Comparison of ENCODE assay signal across 8 cellular contexts in the genomic region with DNA sequence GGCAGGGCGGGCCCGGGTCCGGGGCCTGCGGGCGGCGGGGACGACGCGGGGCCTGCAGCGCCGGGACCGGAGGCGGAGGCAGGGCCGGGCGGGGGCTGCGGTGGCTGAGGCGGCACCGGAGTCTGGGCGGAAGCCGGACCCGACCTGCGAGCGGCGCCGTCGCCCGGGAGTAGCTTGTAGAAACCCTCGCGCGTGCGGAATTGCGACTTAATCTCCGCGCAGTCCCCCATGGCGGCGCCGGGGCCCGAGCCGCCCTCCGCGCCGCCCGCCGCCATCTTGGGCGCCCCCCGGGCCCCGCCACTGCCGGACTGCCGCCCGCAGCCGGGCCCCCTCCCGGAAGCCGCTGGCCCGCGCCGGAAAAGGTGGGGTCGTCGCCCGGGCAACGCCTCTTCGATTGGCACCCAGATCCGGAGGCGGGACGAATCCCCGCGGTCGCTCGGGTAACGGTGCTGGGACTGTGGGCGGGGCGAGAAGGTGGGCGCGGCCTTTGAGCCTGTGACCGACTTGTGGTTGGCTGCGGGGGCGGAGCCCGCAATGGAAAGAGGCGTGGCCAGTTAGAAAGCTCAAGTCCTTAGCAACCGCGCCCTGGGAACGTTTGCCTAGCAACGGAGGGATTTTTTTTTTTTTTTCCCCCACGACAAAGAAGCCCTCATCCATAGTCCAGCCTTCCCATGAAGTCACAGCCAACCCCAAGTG. TPM values are rescaled to one million over a fixed set of nuclear protein-coding genes. Genes with fewer than 3 reads are reported as not detected.
DNase-seq lines count a peak whose midpoint lies in the region; ATAC-seq and TF ChIP-seq lines count a peak whose summit lies in the region.

A gene with protein sequence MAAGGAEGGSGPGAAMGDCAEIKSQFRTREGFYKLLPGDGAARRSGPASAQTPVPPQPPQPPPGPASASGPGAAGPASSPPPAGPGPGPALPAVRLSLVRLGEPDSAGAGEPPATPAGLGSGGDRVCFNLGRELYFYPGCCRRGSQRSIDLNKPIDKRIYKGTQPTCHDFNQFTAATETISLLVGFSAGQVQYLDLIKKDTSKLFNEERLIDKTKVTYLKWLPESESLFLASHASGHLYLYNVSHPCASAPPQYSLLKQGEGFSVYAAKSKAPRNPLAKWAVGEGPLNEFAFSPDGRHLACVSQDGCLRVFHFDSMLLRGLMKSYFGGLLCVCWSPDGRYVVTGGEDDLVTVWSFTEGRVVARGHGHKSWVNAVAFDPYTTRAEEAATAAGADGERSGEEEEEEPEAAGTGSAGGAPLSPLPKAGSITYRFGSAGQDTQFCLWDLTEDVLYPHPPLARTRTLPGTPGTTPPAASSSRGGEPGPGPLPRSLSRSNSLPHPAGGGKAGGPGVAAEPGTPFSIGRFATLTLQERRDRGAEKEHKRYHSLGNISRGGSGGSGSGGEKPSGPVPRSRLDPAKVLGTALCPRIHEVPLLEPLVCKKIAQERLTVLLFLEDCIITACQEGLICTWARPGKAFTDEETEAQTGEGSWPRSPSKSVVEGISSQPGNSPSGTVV (minus strand): TSS at position 364 of the 696 bp plus-strand sequence. CDS start 89 bp downstream, at position 275.

- peaks cover 8% of the 10 kb centered on the region for H3K27me3 Mint-ChIP-seq in activated T-helper 17 cell treated with anti-CD3 and anti-CD28 coated beads, Interleukin-2, amount 50 U/mL, for 72 hours
- peaks cover 0 to 5% of the 10 kb centered on the region in 2 donors for H3K27me3 Mint-ChIP-seq in natural killer cell (ENCODE audit: low read depth in 2 of 2)

- H3K27ac Mint-ChIP-seq in activated T-helper 17 cell treated with anti-CD3 and anti-CD28 coated beads, Interleukin-2, amount 50 U/mL, for 72 hours, result peak within 1 kb of the TSS; percentile 92
- H3K27ac Mint-ChIP-seq in natural killer cell, result peak within 1 kb of the TSS; percentile 86 to 98

- intact Hi-C loops in natural killer cell (cut with micrococcal nuclease), result loop anchor here (1.0 kb wide), 1 partner anchor 22 kb away; no protein-coding TSS in a partner anchor

- H3K36me3 Mint-ChIP-seq in activated T-helper 17 cell treated with anti-CD3 and anti-CD28 coated beads, Interleukin-2, amount 50 U/mL, for 72 hours (ENCODE audit: low read depth), result peaks cover 54% of the 10 kb centered on the region
- H3K36me3 Mint-ChIP-seq in natural killer cell, result peaks cover 14% of the 10 kb centered on the region

- H3K4me3 Mint-ChIP-seq in activated T-helper 17 cell treated with anti-CD3 and anti-CD28 coated beads, Interleukin-2, amount 50 U/mL, for 72 hours, result peak within 1 kb of the TSS; percentile 96
- H3K4me3 Mint-ChIP-seq in natural killer cell, result peak within 1 kb of the TSS; percentile 91

- H3K4me3 ChIP-seq in fibroblast of mammary gland (ENCODE audit: control insufficient read depth, low read depth, low read length), result peak within 1 kb of the TSS; percentile 90

- H3K4me1 Mint-ChIP-seq in activated T-helper 17 cell treated with anti-CD3 and anti-CD28 coated beads, Interleukin-2, amount 50 U/mL, for 72 hours, result peaks cover 28% of the 10 kb centered on the region
- peaks cover 34 to 47% of the 10 kb centered on the region in 2 donors for H3K4me1 Mint-ChIP-seq in natural killer cell

- TF ChIP-seq CTCF in fibroblast of mammary gland (conservative IDR thresholded peaks at IDR 0.05; ENCODE audit: control insufficient read depth, insufficient read depth, low read depth, low read length), result no peak
- no peak for TF ChIP-seq CTCF in natural killer cell (IDR thresholded peaks at IDR 0.05)

- DNase-seq in DMS79 treated with DMSO at 0.1 percent for 48 hours (lab: John Stamatoyannopoulos, UW), result peak; percentile 97
- peak; percentile 96 for DNase-seq in Kasumi-1 (lab: John Stamatoyannopoulos, UW)
- peak; percentile 98 for DNase-seq in RPMI7951 (ENCODE audit: low read depth)
- DNase-seq in fibroblast of mammary gland (ENCODE audit: low read depth), result peak; percentile 97
- DNase-seq in natural killer cell, result peak; percentile 99
- DNase-seq in stimulated activated naive CD4-positive, alpha-beta T cell treated with Interleukin-2 at 50 U/mL for 16 hours (lab: John Stamatoyannopoulos, UW), result peak; percentile 99

- ATAC-seq in GM21825 (IDR thresholded peaks at IDR 0.05; ENCODE audit: unreplicated experiment) (peak; percentile 84), natural killer cell (peak; percentile 96 to 99 (median 96))
- peak; percentile 96 for ATAC-seq in activated T-helper 17 cell treated with anti-CD3 and anti-CD28 coated beads, Interleukin-2, amount 50 U/mL, for 72 hours (replicated peaks)

- no peaks in the 10 kb centered on the region for H3K9me3 Mint-ChIP-seq in activated T-helper 17 cell treated with anti-CD3 and anti-CD28 coated beads, Interleukin-2, amount 50 U/mL, for 72 hours
- H3K9me3 Mint-ChIP-seq in natural killer cell, result no peaks in the 10 kb centered on the region

RNA-seq across cellular contexts. Expression of the gene that starts here (rescaled TPM):
- total RNA-seq in RPMI7951 (2014; rRNA removed; shearing (Covaris generic)), result 14.2 and 20.6 TPM in 2 replicates
- 10 to 100 TPM; 33.1 to 38.9 TPM for total RNA-seq in activated T-helper 17 cell treated with anti-CD3 and anti-CD28 coated beads, Interleukin-2, amount 50 U/mL, for 72 hours
- total RNA-seq in natural killer cell, result 10 to 100 TPM; 66.2 to 82.1 (median 66.3) TPM

Comparison
In these comparisons a context has a peak if more than half of its experiments do, and no peak if none do; other contexts are left out.
1. Peak in every context shown above with its lines: DNase-seq, ATAC-seq and H3K4me3 ChIP-seq.